ENCODE assay signal across 16 cellular contexts in the genomic region with DNA sequence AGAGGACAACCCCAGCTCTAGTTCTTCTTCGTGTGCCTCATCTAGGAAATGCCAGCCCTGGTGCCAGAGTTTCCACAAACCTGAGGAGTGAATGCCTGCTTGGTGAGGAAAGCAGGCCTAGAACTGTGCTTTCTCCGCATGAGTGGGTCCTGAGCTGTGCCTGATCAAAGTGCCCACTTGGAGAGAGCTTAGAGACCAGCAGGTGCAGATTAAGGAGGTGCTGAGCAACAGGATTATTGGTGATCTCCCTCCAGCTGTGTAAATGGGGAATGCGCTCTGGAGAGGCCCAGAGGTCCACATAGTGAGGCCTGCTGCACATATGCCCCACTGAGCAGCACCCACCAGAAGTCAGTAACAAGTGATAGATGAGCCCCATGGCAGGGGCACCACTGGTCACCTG.
"Had no signal": no experiment of that assay in that cellular context is flagged by ENCODE, and none has a peak within 500 bp of the region (broad histone marks: within the 10 kb centered on the region; RNA-seq: fewer than 3 reads in every experiment).

No MANE protein-coding gene starts in this region.

- H3K9ac ChIP-seq: parathyroid adenoma had no signal

- H3K9me3 ChIP-seq: heart right ventricle, left lung, right lobe of liver, thoracic aorta, upper lobe of right lung had no signal

- H3K27ac ChIP-seq: heart right ventricle, left lung, parathyroid adenoma, right lobe of liver, thoracic aorta, upper lobe of right lung had no signal

- H3K27me3 ChIP-seq: right lobe of liver had no signal

- DNase-seq: activated B cell treated with CpG ODN at 0.5 μM for 24 hours; activated CD4-positive, alpha-beta memory T cell treated with anti-CD3 and anti-CD28 coated beads, Interleukin-2, amount 10 ng/mL, durations not matched to agents 7 days and 5 days; activated CD4-positive, alpha-beta T cell treated with anti-CD3 and anti-CD28 coated beads for 48 hours; activated CD8-positive, alpha-beta memory T cell treated with anti-CD3 and anti-CD28 coated beads, Interleukin-2, amount 10 ng/mL, durations not matched to agents 7 days and 5 days; activated naive CD4-positive, alpha-beta T cell treated with Interleukin-2 at 50 U/mL for 16 hours; caudate nucleus; heart right ventricle; left lung; right lobe of liver; small intestine; stimulated activated CD4-positive, alpha-beta T cell treated with anti-CD3 and anti-CD28 coated beads, Interleukin-15, amount 100 ng/mL, for 24 hours; stimulated activated CD4-positive, alpha-beta T cell treated with anti-CD3 and anti-CD28 coated beads, Interleukin-2, amount 100 ng/mL, for 48 hours; upper lobe of right lung had no signal

- H3K4me1 ChIP-seq: heart right ventricle, left lung, parathyroid adenoma, right lobe of liver, upper lobe of right lung had no signal

- ATAC-seq: activated CD8-positive, alpha-beta memory T cell treated with anti-CD3 and anti-CD28 coated beads, Interleukin-2, amount 10 ng/mL, durations not matched to agents 7 days and 5 days; heart right ventricle; left lung; natural killer cell treated with Interleukin-12 subunit alpha and Interleukin-12 subunit beta and Interleukin-15 and Interleukin-18, amount 100 ng/mL, for 72 hours; right lobe of liver; upper lobe of right lung had no signal

- H3K36me3 ChIP-seq: heart right ventricle, left lung, right lobe of liver, thoracic aorta, upper lobe of right lung had no signal

- H3K4me3 ChIP-seq: heart right ventricle, left lung, right lobe of liver, thoracic aorta, upper lobe of right lung had no signal
